ENCODE assay signal across 16 cellular contexts in genomic region chr11:47396049-47396320, GRCh38. TPM values are rescaled to one million over a fixed set of nuclear protein-coding genes. Genes with fewer than 3 reads are reported as not detected.
DNase-seq lines count a peak whose midpoint lies in the region; ATAC-seq and TF ChIP-seq lines count a peak whose summit lies in the region.
"Had no signal": no experiment of that assay in that cellular context is flagged by ENCODE, and none has a peak within 500 bp of the region (broad histone marks: within the 10 kb centered on the region; RNA-seq: fewer than 3 reads in every experiment).

No MANE protein-coding gene starts in this region.

- WGBS in gastroesophageal sphincter (ENCODE audit: low coverage in 1 of 2), 2 donors: 90 to 100% methylated on average over 1 to 2 of the region's 3 CpGs

- no peak for DNase-seq in T-helper 2 cell treated with Interferon-gamma antibody and Interleukin-4, amounts not matched to agents 5 μg/mL and 100 μg/mL, for 36 hours (ENCODE audit: low spot score)
- DNase-seq in T-helper 2 cell (no peak), RPMI8226 (peak; percentile 28), SW 1271 (lab: John Stamatoyannopoulos, UW) (no peak), hippocampal formation (lab: John Stamatoyannopoulos, UW) (no peak)
- no peak for DNase-seq in stimulated activated effector memory CD8-positive, alpha-beta T cell treated with anti-CD3 and anti-CD28 coated beads, Interleukin-12 subunit alpha, Interleukin-12 subunit beta, amount 100 ng/mL, for 72 hours (ENCODE audit: low spot score in 2 of 2)
- DNase-seq: activated effector memory CD4-positive, alpha-beta T cell treated with anti-CD3 and anti-CD28 coated beads, Interleukin-2, amount 50 U/mL, for 16 hours; Calu3; NCI-H1930 had no signal

- TF ChIP-seq CTCF in gastroesophageal sphincter (IDR thresholded peaks at IDR 0.05): no peak

- no peaks in the 10 kb centered on the region for H3K27me3 Mint-ChIP-seq in T-helper 2 cell treated with Interferon-gamma antibody and Interleukin-4, amounts not matched to agents 5 μg/mL and 100 μg/mL, for 36 hours (ENCODE audit: low read depth)

- peak overlapping the region; percentile 92 for H3K27ac Mint-ChIP-seq in T-helper 2 cell treated with Interferon-gamma antibody and Interleukin-4, amounts not matched to agents 5 μg/mL and 100 μg/mL, for 36 hours
- H3K27ac Mint-ChIP-seq in stimulated activated effector memory CD8-positive, alpha-beta T cell treated with anti-CD3 and anti-CD28 coated beads, Interleukin-12 subunit alpha, Interleukin-12 subunit beta, amount 100 ng/mL, for 72 hours: peak overlapping the region; percentile 95
- H3K27ac Mint-ChIP-seq: WTC11 had no signal

- H3K4me1 ChIP-seq in gastroesophageal sphincter: peaks cover 0 to 28% (median 0%) of the 10 kb centered on the region in 3 donors

- H3K27ac ChIP-seq in gastroesophageal sphincter: peak overlapping the region in 3 of 4 donors; percentile 77 to 85 (median 84)
- H3K27ac ChIP-seq: 22Rv1, KMS-11 had no signal

- H3K9me3 ChIP-seq in gastroesophageal sphincter: no peaks in the 10 kb centered on the region

- ATAC-seq in gastroesophageal sphincter (no peak), HG03175 (IDR thresholded peaks at IDR 0.05; ENCODE audit: unreplicated experiment) (no peak)
- no peak for ATAC-seq in stimulated activated effector memory CD8-positive, alpha-beta T cell treated with anti-CD3 and anti-CD28 coated beads, Interleukin-12 subunit alpha, Interleukin-12 subunit beta, amount 100 ng/mL, for 72 hours
- ATAC-seq: WTC11 had no signal

- TF ChIP-seq EP300 in gastroesophageal sphincter (IDR thresholded peaks at IDR 0.05): no peak

- H3K4me1 Mint-ChIP-seq in T-helper 2 cell treated with Interferon-gamma antibody and Interleukin-4, amounts not matched to agents 5 μg/mL and 100 μg/mL, for 36 hours (ENCODE audit: low read depth): peaks cover 27% of the 10 kb centered on the region
- peaks cover 52% of the 10 kb centered on the region for H3K4me1 Mint-ChIP-seq in stimulated activated effector memory CD8-positive, alpha-beta T cell treated with anti-CD3 and anti-CD28 coated beads, Interleukin-12 subunit alpha, Interleukin-12 subunit beta, amount 100 ng/mL, for 72 hours

- H3K4me3 ChIP-seq in gastroesophageal sphincter: no peak overlapping the region

- no peak for TF ChIP-seq POLR2A in gastroesophageal sphincter (IDR thresholded peaks at IDR 0.05)

- H3K36me3 Mint-ChIP-seq in T-helper 2 cell treated with Interferon-gamma antibody and Interleukin-4, amounts not matched to agents 5 μg/mL and 100 μg/mL, for 36 hours (ENCODE audit: low read depth): no peaks in the 10 kb centered on the region
- no peaks in the 10 kb centered on the region for H3K36me3 Mint-ChIP-seq in stimulated activated effector memory CD8-positive, alpha-beta T cell treated with anti-CD3 and anti-CD28 coated beads, Interleukin-12 subunit alpha, Interleukin-12 subunit beta, amount 100 ng/mL, for 72 hours
- H3K36me3 Mint-ChIP-seq: WTC11 had no signal

- H3K9me3 Mint-ChIP-seq in T-helper 2 cell treated with Interferon-gamma antibody and Interleukin-4, amounts not matched to agents 5 μg/mL and 100 μg/mL, for 36 hours: no peaks in the 10 kb centered on the region
- H3K9me3 Mint-ChIP-seq in stimulated activated effector memory CD8-positive, alpha-beta T cell treated with anti-CD3 and anti-CD28 coated beads, Interleukin-12 subunit alpha, Interleukin-12 subunit beta, amount 100 ng/mL, for 72 hours: no peaks in the 10 kb centered on the region
- H3K9me3 Mint-ChIP-seq: WTC11 had no signal

- no peaks in the 10 kb centered on the region for H3K36me3 ChIP-seq in gastroesophageal sphincter

- no peaks in the 10 kb centered on the region for H3K27me3 ChIP-seq in gastroesophageal sphincter

- H3K4me3 Mint-ChIP-seq in T-helper 2 cell treated with Interferon-gamma antibody and Interleukin-4, amounts not matched to agents 5 μg/mL and 100 μg/mL, for 36 hours: no peak overlapping the region
- H3K4me3 Mint-ChIP-seq in stimulated activated effector memory CD8-positive, alpha-beta T cell treated with anti-CD3 and anti-CD28 coated beads, Interleukin-12 subunit alpha, Interleukin-12 subunit beta, amount 100 ng/mL, for 72 hours: peak overlapping the region; percentile 51
- H3K4me3 Mint-ChIP-seq: WTC11 had no signal

RNA-seq across cellular contexts. Expression of gene SLC39A13, which starts 12.4 kb away (rescaled TPM):
- 100 to 1,000 TPM in 1 of 4 donors, 10 to 100 TPM in 3; 68.8 to 218 (median 78.9) TPM for total RNA-seq in gastroesophageal sphincter

RNA-seq across cellular contexts. Expression of gene SPI1, which starts 17.6 kb away (rescaled TPM):
- total RNA-seq in gastroesophageal sphincter: 10 to 100 TPM in 3 of 4 donors, 1 to 10 TPM in 1; 4.2 to 32.4 (median 14.7) TPM
- total RNA-seq: Calu3, fibroblast of lung, SK-MEL-5 had no signal

RNA-seq across cellular contexts. Expression of gene PSMC3, which starts 30.3 kb away (rescaled TPM):
- 100 to 1,000 TPM; 169 to 194 (median 179) TPM for total RNA-seq in gastroesophageal sphincter

RNA-seq across cellular contexts. Expression of gene MYBPC3, which starts 43.5 kb away (rescaled TPM):
- total RNA-seq in gastroesophageal sphincter: under 1 TPM in 2 of 4 donors, not detected in 2; 0.12 to 0.13 TPM
- total RNA-seq: Calu3, fibroblast of lung, SK-MEL-5 had no signal

RNA-seq across cellular contexts. Expression of gene RAPSN, which starts 53.0 kb away (rescaled TPM):
- under 1 TPM in 2 of 4 donors, not detected in 2; 0.23 to 0.27 TPM for total RNA-seq in gastroesophageal sphincter
- total RNA-seq: SK-MEL-5 had no signal
